In the genomic region with DNA sequence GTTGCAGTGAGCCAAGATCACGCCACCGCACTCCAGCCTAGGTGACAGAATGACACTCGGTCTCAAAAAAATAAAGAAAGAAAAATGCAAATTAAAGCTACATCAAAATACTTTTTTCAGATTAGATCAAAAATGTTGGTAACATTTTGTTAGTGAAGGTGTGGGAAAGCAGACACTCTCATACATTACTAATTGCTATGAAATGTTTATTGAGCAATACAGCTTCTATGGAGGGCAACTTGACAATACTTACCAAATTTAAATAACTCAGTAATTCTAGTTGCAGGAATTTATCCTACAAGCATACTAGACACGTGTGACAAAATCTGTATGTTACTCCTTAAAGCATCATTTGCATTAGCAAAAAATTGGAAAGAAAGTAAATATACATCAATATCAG, we compare ENCODE assay signal across 23 cellular contexts. TPM values are rescaled to one million over a fixed set of nuclear protein-coding genes. Genes with fewer than 3 reads are reported as not detected.
"Had no signal": no experiment of that assay in that cellular context is flagged by ENCODE, and none has a peak within 500 bp of the region (broad histone marks: within the 10 kb centered on the region; RNA-seq: fewer than 3 reads in every experiment).

No MANE protein-coding gene starts in this region.

- H3K27me3 ChIP-seq: adrenal gland, ascending aorta, brain microvascular endothelial cell, esophagus muscularis mucosa, left lung, sigmoid colon, uterus had no signal

- H3K27ac ChIP-seq: adrenal gland, ascending aorta, brain microvascular endothelial cell, esophagus muscularis mucosa, left lung, lower lobe of right lung, sigmoid colon, thoracic aorta, uterus, VCaP had no signal

- H3K36me3 ChIP-seq: brain microvascular endothelial cell, uterus had no signal

- H3K4me3 ChIP-seq: adrenal gland, ascending aorta, esophagus muscularis mucosa, left lung, lower lobe of right lung, mucosa of descending colon, sigmoid colon, thoracic aorta, uterus had no signal

- DNase-seq: activated CD4-positive, alpha-beta T cell treated with anti-CD3 and anti-CD28 coated beads for 4 hours; activated CD4-positive, alpha-beta T cell treated with anti-CD3 and anti-CD28 coated beads, Interleukin-2, amount 50 U/mL, for 4 hours; activated naive CD4-positive, alpha-beta T cell; activated T-cell treated with anti-CD3 and anti-CD28 coated beads for 4 hours; activated T-cell treated with anti-CD3 and anti-CD28 coated beads, Interleukin-2, amount 50 U/mL, for 72 hours; adrenal gland; brain microvascular endothelial cell; central memory CD4-positive, alpha-beta T cell; endodermal cell; left lung; lower lobe of right lung; mucosa of descending colon; sigmoid colon; small intestine; stimulated activated CD4-positive, alpha-beta T cell treated with anti-CD3 and anti-CD28 coated beads, Interleukin-4, amount 100 ng/mL, for 24 hours; uterus had no signal

- FAIRE-seq: frontal cortex, islet of Langerhans, small intestine had no signal

- ATAC-seq: activated T-cell treated with anti-CD3 and anti-CD28 coated beads, Interleukin-2, amount 50 U/mL, for 72 hours; left lung; lower lobe of right lung; mucosa of descending colon; stimulated activated effector memory CD8-positive, alpha-beta T cell treated with anti-CD3 and anti-CD28 coated beads, Interleukin-12 subunit alpha, Interleukin-12 subunit beta, amount 100 ng/mL, for 72 hours had no signal

- H3K9me3 ChIP-seq: adrenal gland, ascending aorta, esophagus muscularis mucosa, left lung, lower lobe of right lung, mucosa of descending colon, sigmoid colon, thoracic aorta, uterus had no signal

RNA-seq across cellular contexts. Expression of a gene that starts 4.8 kb away (rescaled TPM):
- total RNA-seq: ascending aorta had no signal
